In the genomic region with DNA sequence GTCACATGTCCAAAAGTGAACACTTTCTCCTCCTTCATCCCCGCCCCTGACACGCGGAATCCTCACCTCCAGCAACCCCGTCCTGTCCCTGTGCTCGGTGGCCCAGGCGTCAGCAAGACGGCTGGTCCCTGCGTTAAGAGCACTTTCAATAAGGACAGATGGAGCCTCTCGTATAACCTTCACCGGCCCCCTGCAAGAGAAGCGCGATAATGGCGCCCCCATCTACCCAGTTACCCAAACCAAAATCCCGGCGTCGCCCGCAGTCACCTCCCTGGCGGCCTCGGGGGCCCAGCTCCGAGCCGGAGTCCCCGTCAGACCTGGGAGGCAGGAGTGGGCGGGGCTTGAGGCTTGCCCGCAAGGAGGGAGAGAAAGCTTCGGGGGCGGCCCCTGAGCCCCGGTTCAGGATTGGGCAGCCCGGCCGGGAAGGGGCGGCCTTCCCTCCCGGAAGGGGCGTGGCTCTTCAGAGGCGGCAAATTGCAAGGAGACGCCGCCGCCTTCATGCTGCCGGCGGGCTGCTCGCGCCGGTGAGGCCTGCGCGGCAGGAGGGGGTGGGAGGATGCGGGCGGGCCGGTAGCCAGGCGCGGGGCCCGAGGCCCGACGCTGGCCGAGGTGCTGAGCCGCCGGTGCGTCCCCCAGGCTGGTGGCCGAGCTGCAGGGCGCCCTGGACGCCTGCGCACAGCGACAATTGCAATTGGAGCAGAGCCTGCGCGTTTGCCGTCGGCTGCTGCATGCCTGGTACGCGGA, we compare ENCODE assay signal across 1 cellular context.
A peak's percentile ranks its signal among the peaks of the same experiment; 100 is the strongest.
TF ChIP-seq lines count a peak whose summit lies in the region.

A gene with protein sequence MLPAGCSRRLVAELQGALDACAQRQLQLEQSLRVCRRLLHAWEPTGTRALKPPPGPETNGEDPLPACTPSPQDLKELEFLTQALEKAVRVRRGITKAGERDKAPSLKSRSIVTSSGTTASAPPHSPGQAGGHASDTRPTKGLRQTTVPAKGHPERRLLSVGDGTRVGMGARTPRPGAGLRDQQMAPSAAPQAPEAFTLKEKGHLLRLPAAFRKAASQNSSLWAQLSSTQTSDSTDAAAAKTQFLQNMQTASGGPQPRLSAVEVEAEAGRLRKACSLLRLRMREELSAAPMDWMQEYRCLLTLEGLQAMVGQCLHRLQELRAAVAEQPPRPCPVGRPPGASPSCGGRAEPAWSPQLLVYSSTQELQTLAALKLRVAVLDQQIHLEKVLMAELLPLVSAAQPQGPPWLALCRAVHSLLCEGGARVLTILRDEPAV (plus strand): TSS at position 463 of the 744 bp plus-strand sequence. CDS start 36 bp downstream, at position 499.

TF ChIP-seq in HEK293, 187 proteins besides CTCF, POLR2A, EP300 and RAD21 (continued from another document and continues in another):
- TF ChIP-seq, protein P1, sequence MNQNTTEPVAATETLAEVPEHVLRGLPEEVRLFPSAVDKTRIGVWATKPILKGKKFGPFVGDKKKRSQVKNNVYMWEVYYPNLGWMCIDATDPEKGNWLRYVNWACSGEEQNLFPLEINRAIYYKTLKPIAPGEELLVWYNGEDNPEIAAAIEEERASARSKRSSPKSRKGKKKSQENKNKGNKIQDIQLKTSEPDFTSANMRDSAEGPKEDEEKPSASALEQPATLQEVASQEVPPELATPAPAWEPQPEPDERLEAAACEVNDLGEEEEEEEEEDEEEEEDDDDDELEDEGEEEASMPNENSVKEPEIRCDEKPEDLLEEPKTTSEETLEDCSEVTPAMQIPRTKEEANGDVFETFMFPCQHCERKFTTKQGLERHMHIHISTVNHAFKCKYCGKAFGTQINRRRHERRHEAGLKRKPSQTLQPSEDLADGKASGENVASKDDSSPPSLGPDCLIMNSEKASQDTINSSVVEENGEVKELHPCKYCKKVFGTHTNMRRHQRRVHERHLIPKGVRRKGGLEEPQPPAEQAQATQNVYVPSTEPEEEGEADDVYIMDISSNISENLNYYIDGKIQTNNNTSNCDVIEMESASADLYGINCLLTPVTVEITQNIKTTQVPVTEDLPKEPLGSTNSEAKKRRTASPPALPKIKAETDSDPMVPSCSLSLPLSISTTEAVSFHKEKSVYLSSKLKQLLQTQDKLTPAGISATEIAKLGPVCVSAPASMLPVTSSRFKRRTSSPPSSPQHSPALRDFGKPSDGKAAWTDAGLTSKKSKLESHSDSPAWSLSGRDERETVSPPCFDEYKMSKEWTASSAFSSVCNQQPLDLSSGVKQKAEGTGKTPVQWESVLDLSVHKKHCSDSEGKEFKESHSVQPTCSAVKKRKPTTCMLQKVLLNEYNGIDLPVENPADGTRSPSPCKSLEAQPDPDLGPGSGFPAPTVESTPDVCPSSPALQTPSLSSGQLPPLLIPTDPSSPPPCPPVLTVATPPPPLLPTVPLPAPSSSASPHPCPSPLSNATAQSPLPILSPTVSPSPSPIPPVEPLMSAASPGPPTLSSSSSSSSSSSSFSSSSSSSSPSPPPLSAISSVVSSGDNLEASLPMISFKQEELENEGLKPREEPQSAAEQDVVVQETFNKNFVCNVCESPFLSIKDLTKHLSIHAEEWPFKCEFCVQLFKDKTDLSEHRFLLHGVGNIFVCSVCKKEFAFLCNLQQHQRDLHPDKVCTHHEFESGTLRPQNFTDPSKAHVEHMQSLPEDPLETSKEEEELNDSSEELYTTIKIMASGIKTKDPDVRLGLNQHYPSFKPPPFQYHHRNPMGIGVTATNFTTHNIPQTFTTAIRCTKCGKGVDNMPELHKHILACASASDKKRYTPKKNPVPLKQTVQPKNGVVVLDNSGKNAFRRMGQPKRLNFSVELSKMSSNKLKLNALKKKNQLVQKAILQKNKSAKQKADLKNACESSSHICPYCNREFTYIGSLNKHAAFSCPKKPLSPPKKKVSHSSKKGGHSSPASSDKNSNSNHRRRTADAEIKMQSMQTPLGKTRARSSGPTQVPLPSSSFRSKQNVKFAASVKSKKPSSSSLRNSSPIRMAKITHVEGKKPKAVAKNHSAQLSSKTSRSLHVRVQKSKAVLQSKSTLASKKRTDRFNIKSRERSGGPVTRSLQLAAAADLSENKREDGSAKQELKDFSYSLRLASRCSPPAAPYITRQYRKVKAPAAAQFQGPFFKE (tag by site-specific recombination; IDR thresholded peaks at IDR 0.05; ENCODE audit: borderline replicate concordance), result 0 out of 2 replicates have a peak, but pooled peaks have one; percentile 87
- peak; percentile 40; the same call in 1 of the 2 replicates for TF ChIP-seq ZNF341 (tag by site-specific recombination; IDR thresholded peaks at IDR 0.05; ENCODE audit: low read depth)
- TF ChIP-seq ZNF629 (tag by site-specific recombination; IDR thresholded peaks at IDR 0.05), result peak; percentile 95
- no peak for TF ChIP-seq ZNF248 (tag by site-specific recombination; IDR thresholded peaks at IDR 0.05)
- peak; percentile 10; the same call in 1 of the 2 replicates for TF ChIP-seq ZBTB8A (tag by site-specific recombination; IDR thresholded peaks at IDR 0.05)
- TF ChIP-seq HOXD13 (CRISPR knock-in tag; IDR thresholded peaks at IDR 0.05; ENCODE audit: borderline replicate concordance), result no peak
- no peak for TF ChIP-seq ZNF473 (tag by site-specific recombination; IDR thresholded peaks at IDR 0.05)
- TF ChIP-seq ZNF404 (tag by site-specific recombination; IDR thresholded peaks at IDR 0.05), result no peak
- peak; percentile 66 for TF ChIP-seq ZNF2 (tag by site-specific recombination; IDR thresholded peaks at IDR 0.05)
- no peak for TF ChIP-seq SCRT1 (tag by site-specific recombination; IDR thresholded peaks at IDR 0.05; ENCODE audit: borderline replicate concordance)
- TF ChIP-seq, protein P2, sequence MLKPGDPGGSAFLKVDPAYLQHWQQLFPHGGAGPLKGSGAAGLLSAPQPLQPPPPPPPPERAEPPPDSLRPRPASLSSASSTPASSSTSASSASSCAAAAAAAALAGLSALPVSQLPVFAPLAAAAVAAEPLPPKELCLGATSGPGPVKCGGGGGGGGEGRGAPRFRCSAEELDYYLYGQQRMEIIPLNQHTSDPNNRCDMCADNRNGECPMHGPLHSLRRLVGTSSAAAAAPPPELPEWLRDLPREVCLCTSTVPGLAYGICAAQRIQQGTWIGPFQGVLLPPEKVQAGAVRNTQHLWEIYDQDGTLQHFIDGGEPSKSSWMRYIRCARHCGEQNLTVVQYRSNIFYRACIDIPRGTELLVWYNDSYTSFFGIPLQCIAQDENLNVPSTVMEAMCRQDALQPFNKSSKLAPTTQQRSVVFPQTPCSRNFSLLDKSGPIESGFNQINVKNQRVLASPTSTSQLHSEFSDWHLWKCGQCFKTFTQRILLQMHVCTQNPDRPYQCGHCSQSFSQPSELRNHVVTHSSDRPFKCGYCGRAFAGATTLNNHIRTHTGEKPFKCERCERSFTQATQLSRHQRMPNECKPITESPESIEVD (tag by site-specific recombination; IDR thresholded peaks at IDR 0.05), result no peak
- no peak for TF ChIP-seq ZNF133 (tag by site-specific recombination; IDR thresholded peaks at IDR 0.05)
- no peak for TF ChIP-seq RBAK (tag by site-specific recombination; IDR thresholded peaks at IDR 0.05)
- TF ChIP-seq TRIM28 (IDR thresholded peaks at IDR 0.05; ENCODE audit: borderline replicate concordance, low read length), result no peak
- TF ChIP-seq, protein P3, sequence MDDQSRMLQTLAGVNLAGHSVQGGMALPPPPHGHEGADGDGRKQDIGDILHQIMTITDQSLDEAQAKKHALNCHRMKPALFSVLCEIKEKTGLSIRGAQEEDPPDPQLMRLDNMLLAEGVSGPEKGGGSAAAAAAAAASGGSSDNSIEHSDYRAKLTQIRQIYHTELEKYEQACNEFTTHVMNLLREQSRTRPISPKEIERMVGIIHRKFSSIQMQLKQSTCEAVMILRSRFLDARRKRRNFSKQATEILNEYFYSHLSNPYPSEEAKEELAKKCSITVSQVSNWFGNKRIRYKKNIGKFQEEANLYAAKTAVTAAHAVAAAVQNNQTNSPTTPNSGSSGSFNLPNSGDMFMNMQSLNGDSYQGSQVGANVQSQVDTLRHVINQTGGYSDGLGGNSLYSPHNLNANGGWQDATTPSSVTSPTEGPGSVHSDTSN (CRISPR knock-in tag; IDR thresholded peaks at IDR 0.05), result peak; percentile 55; the same call in 1 of the 2 replicates
- peak; percentile 37; the same call in 1 of the 2 replicates for TF ChIP-seq ZNF600 (tag by site-specific recombination; IDR thresholded peaks at IDR 0.05)
- TF ChIP-seq ZNF324 (tag by site-specific recombination; IDR thresholded peaks at IDR 0.05), result 0 out of 2 replicates have a peak, but pooled peaks have one; percentile 49
- TF ChIP-seq ZNF146 (tag by site-specific recombination; IDR thresholded peaks at IDR 0.05), result no peak
- TF ChIP-seq ZNF501 (tag by site-specific recombination; IDR thresholded peaks at IDR 0.05), result peak; percentile 89
- peak; percentile 67 for TF ChIP-seq ZNF76 (tag by site-specific recombination; IDR thresholded peaks at IDR 0.05; ENCODE audit: borderline replicate concordance, low read depth)
- TF ChIP-seq, protein P4, sequence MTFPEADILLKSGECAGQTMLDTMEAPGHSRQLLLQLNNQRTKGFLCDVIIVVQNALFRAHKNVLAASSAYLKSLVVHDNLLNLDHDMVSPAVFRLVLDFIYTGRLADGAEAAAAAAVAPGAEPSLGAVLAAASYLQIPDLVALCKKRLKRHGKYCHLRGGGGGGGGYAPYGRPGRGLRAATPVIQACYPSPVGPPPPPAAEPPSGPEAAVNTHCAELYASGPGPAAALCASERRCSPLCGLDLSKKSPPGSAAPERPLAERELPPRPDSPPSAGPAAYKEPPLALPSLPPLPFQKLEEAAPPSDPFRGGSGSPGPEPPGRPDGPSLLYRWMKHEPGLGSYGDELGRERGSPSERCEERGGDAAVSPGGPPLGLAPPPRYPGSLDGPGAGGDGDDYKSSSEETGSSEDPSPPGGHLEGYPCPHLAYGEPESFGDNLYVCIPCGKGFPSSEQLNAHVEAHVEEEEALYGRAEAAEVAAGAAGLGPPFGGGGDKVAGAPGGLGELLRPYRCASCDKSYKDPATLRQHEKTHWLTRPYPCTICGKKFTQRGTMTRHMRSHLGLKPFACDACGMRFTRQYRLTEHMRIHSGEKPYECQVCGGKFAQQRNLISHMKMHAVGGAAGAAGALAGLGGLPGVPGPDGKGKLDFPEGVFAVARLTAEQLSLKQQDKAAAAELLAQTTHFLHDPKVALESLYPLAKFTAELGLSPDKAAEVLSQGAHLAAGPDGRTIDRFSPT (tag by site-specific recombination; IDR thresholded peaks at IDR 0.05), result 0 out of 2 replicates have a peak, but pooled peaks have one; percentile 2
- no peak for TF ChIP-seq GLI2 (tag by site-specific recombination; IDR thresholded peaks at IDR 0.05; ENCODE audit: borderline replicate concordance, low read depth)
- no peak for TF ChIP-seq ZNF585B (tag by site-specific recombination; IDR thresholded peaks at IDR 0.05)
- no peak for TF ChIP-seq ZNF544 (tag by site-specific recombination; IDR thresholded peaks at IDR 0.05)
- TF ChIP-seq, protein P5, sequence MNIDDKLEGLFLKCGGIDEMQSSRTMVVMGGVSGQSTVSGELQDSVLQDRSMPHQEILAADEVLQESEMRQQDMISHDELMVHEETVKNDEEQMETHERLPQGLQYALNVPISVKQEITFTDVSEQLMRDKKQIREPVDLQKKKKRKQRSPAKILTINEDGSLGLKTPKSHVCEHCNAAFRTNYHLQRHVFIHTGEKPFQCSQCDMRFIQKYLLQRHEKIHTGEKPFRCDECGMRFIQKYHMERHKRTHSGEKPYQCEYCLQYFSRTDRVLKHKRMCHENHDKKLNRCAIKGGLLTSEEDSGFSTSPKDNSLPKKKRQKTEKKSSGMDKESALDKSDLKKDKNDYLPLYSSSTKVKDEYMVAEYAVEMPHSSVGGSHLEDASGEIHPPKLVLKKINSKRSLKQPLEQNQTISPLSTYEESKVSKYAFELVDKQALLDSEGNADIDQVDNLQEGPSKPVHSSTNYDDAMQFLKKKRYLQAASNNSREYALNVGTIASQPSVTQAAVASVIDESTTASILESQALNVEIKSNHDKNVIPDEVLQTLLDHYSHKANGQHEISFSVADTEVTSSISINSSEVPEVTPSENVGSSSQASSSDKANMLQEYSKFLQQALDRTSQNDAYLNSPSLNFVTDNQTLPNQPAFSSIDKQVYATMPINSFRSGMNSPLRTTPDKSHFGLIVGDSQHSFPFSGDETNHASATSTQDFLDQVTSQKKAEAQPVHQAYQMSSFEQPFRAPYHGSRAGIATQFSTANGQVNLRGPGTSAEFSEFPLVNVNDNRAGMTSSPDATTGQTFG (tag by site-specific recombination; IDR thresholded peaks at IDR 0.05; ENCODE audit: borderline replicate concordance), result no peak
- TF ChIP-seq ZFP37 (tag by site-specific recombination; IDR thresholded peaks at IDR 0.05), result peak; percentile 82
- TF ChIP-seq, protein P6, sequence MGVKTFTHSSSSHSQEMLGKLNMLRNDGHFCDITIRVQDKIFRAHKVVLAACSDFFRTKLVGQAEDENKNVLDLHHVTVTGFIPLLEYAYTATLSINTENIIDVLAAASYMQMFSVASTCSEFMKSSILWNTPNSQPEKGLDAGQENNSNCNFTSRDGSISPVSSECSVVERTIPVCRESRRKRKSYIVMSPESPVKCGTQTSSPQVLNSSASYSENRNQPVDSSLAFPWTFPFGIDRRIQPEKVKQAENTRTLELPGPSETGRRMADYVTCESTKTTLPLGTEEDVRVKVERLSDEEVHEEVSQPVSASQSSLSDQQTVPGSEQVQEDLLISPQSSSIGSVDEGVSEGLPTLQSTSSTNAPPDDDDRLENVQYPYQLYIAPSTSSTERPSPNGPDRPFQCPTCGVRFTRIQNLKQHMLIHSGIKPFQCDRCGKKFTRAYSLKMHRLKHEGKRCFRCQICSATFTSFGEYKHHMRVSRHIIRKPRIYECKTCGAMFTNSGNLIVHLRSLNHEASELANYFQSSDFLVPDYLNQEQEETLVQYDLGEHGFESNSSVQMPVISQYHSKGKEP (tag by site-specific recombination; IDR thresholded peaks at IDR 0.05), result peak; percentile 45; the same call in 1 of the 2 replicates
- peak; percentile 54 for TF ChIP-seq GLIS1 (tag by site-specific recombination; IDR thresholded peaks at IDR 0.05)
- no peak for TF ChIP-seq ZNF184 (tag by site-specific recombination; IDR thresholded peaks at IDR 0.05)
- no peak for TF ChIP-seq ZNF791 (tag by site-specific recombination; IDR thresholded peaks at IDR 0.05)
- no peak for TF ChIP-seq ZNF561 (tag by site-specific recombination; IDR thresholded peaks at IDR 0.05; ENCODE audit: borderline replicate concordance)
- no peak for TF ChIP-seq GLI4 (tag by site-specific recombination; IDR thresholded peaks at IDR 0.05)
- no peak for TF ChIP-seq ZNF19 (tag by site-specific recombination; IDR thresholded peaks at IDR 0.05; ENCODE audit: low read depth)
- TF ChIP-seq, protein P7, sequence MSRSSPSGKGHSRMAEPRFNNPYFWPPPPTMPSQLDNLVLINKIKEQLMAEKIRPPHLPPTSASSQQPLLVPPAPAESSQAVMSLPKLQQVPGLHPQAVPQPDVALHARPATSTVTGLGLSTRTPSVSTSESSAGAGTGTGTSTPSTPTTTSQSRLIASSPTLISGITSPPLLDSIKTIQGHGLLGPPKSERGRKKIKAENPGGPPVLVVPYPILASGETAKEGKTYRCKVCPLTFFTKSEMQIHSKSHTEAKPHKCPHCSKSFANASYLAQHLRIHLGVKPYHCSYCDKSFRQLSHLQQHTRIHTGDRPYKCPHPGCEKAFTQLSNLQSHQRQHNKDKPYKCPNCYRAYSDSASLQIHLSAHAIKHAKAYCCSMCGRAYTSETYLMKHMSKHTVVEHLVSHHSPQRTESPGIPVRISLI (tag by site-specific recombination; IDR thresholded peaks at IDR 0.05), result no peak
- peak; percentile 35 for TF ChIP-seq ZFHX2 (tag by site-specific recombination; conservative IDR thresholded peaks at IDR 0.05)
- TF ChIP-seq, protein P8, sequence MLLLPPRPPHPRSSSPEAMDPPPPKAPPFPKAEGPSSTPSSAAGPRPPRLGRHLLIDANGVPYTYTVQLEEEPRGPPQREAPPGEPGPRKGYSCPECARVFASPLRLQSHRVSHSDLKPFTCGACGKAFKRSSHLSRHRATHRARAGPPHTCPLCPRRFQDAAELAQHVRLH (tag by site-specific recombination; IDR thresholded peaks at IDR 0.05), result 0 out of 2 replicates have a peak, but pooled peaks have one; percentile 7
- TF ChIP-seq ZNF292 (tag by site-specific recombination; IDR thresholded peaks at IDR 0.05; ENCODE audit: borderline replicate concordance, low read depth), result no peak
